Comparison of ENCODE assay signal across 1 cellular context in the genomic region with DNA sequence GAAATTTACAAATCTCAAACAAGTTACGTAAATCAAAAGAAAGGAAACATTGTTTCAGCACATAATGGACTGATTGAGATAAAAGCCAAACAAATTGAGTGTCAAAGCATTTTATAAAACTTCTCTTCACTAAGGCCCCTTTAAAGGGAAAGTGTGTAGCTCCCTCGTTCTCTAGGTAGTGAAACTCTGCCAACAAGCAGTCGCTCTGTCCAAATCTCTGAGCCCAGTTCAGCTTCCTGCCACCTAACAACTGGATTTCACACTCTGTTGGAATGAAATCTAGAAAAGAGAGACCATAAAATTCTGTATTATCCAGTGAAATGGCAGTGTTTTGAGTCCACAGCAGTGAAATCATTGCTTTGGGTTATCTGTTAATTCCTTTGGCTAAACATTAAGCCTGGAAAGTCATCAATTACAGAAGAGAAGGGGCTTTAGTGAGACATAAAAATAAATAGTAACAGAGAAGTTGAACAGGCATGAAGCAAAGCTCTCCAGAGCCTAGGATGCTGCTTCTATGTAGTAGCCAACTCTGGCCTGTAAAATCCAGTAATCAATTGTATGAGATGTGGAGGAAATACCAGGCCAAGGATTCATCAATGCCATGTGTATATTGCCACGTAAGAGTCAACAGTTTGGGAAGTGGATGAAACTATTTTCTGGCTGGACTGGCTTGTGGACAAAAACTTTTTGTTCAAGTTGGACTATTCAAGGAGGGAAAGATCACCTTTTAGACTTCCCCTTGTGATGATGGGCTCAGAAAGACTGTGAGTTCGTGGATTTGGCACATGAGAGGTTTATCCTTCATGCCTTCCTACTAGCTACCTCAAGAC.
A peak's percentile ranks its signal among the peaks of the same experiment; 100 is the strongest.
TF ChIP-seq lines count a peak whose summit lies in the region.

No MANE protein-coding gene starts in this region.

TF ChIP-seq in HepG2, 621 proteins besides CTCF, POLR2A, EP300 and RAD21 (continued from another document):
- TF ChIP-seq, protein P1, sequence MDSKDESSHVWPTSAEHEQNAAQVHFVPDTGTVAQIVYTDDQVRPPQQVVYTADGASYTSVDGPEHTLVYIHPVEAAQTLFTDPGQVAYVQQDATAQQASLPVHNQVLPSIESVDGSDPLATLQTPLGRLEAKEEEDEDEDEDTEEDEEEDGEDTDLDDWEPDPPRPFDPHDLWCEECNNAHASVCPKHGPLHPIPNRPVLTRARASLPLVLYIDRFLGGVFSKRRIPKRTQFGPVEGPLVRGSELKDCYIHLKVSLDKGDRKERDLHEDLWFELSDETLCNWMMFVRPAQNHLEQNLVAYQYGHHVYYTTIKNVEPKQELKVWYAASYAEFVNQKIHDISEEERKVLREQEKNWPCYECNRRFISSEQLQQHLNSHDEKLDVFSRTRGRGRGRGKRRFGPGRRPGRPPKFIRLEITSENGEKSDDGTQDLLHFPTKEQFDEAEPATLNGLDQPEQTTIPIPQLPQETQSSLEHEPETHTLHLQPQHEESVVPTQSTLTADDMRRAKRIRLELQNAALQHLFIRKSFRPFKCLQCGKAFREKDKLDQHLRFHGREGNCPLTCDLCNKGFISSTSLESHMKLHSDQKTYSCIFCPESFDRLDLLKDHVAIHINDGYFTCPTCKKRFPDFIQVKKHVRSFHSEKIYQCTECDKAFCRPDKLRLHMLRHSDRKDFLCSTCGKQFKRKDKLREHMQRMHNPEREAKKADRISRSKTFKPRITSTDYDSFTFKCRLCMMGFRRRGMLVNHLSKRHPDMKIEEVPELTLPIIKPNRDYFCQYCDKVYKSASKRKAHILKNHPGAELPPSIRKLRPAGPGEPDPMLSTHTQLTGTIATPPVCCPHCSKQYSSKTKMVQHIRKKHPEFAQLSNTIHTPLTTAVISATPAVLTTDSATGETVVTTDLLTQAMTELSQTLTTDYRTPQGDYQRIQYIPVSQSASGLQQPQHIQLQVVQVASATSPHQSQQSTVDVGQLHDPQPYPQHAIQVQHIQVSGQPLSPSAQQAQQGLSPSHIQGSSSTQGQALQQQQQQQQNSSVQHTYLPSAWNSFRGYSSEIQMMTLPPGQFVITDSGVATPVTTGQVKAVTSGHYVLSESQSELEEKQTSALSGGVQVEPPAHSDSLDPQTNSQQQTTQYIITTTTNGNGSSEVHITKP (CRISPR knock-in tag; IDR thresholded peaks at IDR 0.05; ENCODE audit: low read depth), result peak; percentile 60; the same call in 1 of the 2 replicates
- no peak for TF ChIP-seq ZNF605 (CRISPR knock-in tag; IDR thresholded peaks at IDR 0.05)
- no peak for TF ChIP-seq FOXA1 (IDR thresholded peaks at IDR 0.05)
- 0 out of 2 replicates have a peak, but pooled peaks have one; percentile 16 for TF ChIP-seq FOXA1 (CRISPR knock-in tag; IDR thresholded peaks at IDR 0.05)
- TF ChIP-seq, protein P2, sequence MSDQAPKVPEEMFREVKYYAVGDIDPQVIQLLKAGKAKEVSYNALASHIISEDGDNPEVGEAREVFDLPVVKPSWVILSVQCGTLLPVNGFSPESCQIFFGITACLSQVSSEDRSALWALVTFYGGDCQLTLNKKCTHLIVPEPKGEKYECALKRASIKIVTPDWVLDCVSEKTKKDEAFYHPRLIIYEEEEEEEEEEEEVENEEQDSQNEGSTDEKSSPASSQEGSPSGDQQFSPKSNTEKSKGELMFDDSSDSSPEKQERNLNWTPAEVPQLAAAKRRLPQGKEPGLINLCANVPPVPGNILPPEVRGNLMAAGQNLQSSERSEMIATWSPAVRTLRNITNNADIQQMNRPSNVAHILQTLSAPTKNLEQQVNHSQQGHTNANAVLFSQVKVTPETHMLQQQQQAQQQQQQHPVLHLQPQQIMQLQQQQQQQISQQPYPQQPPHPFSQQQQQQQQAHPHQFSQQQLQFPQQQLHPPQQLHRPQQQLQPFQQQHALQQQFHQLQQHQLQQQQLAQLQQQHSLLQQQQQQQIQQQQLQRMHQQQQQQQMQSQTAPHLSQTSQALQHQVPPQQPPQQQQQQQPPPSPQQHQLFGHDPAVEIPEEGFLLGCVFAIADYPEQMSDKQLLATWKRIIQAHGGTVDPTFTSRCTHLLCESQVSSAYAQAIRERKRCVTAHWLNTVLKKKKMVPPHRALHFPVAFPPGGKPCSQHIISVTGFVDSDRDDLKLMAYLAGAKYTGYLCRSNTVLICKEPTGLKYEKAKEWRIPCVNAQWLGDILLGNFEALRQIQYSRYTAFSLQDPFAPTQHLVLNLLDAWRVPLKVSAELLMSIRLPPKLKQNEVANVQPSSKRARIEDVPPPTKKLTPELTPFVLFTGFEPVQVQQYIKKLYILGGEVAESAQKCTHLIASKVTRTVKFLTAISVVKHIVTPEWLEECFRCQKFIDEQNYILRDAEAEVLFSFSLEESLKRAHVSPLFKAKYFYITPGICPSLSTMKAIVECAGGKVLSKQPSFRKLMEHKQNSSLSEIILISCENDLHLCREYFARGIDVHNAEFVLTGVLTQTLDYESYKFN (CRISPR knock-in tag; conservative IDR thresholded peaks at IDR 0.05), result 0 out of 2 replicates have a peak, but pooled peaks have one; percentile 20
- no peak for TF ChIP-seq SOX6 (IDR thresholded peaks at IDR 0.05)
- peak; percentile 31; the same call in 1 of the 2 replicates for TF ChIP-seq SOX6 (CRISPR knock-in tag; IDR thresholded peaks at IDR 0.05)
- no peak for TF ChIP-seq KLF9 (CRISPR knock-in tag; IDR thresholded peaks at IDR 0.05; ENCODE audit: low read depth)
- TF ChIP-seq LCORL (IDR thresholded peaks at IDR 0.05), result no peak
- 0 out of 2 replicates have a peak, but pooled peaks have one; percentile 27 for TF ChIP-seq LCORL (CRISPR knock-in tag; IDR thresholded peaks at IDR 0.05)
- peak; percentile 52 for TF ChIP-seq TEAD3 (CRISPR knock-in tag; optimal IDR thresholded peaks at IDR 0.05; ENCODE audit: borderline replicate concordance)
- TF ChIP-seq, protein P3, sequence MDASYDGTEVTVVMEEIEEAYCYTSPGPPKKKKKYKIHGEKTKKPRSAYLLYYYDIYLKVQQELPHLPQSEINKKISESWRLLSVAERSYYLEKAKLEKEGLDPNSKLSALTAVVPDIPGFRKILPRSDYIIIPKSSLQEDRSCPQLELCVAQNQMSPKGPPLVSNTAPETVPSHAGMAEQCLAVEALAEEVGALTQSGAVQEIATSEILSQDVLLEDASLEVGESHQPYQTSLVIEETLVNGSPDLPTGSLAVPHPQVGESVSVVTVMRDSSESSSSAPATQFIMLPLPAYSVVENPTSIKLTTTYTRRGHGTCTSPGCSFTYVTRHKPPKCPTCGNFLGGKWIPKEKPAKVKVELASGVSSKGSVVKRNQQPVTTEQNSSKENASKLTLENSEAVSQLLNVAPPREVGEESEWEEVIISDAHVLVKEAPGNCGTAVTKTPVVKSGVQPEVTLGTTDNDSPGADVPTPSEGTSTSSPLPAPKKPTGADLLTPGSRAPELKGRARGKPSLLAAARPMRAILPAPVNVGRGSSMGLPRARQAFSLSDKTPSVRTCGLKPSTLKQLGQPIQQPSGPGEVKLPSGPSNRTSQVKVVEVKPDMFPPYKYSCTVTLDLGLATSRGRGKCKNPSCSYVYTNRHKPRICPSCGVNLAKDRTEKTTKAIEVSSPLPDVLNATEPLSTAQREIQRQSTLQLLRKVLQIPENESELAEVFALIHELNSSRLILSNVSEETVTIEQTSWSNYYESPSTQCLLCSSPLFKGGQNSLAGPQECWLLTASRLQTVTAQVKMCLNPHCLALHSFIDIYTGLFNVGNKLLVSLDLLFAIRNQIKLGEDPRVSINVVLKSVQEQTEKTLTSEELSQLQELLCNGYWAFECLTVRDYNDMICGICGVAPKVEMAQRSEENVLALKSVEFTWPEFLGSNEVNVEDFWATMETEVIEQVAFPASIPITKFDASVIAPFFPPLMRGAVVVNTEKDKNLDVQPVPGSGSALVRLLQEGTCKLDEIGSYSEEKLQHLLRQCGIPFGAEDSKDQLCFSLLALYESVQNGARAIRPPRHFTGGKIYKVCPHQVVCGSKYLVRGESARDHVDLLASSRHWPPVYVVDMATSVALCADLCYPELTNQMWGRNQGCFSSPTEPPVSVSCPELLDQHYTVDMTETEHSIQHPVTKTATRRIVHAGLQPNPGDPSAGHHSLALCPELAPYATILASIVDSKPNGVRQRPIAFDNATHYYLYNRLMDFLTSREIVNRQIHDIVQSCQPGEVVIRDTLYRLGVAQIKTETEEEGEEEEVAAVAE (CRISPR knock-in tag; IDR thresholded peaks at IDR 0.05; ENCODE audit: borderline replicate concordance), result no peak
- no peak for TF ChIP-seq ZNF83 (CRISPR knock-in tag; IDR thresholded peaks at IDR 0.05; ENCODE audit: borderline replicate concordance)
